ENCODE assay signal across 17 cellular contexts in the genomic region with DNA sequence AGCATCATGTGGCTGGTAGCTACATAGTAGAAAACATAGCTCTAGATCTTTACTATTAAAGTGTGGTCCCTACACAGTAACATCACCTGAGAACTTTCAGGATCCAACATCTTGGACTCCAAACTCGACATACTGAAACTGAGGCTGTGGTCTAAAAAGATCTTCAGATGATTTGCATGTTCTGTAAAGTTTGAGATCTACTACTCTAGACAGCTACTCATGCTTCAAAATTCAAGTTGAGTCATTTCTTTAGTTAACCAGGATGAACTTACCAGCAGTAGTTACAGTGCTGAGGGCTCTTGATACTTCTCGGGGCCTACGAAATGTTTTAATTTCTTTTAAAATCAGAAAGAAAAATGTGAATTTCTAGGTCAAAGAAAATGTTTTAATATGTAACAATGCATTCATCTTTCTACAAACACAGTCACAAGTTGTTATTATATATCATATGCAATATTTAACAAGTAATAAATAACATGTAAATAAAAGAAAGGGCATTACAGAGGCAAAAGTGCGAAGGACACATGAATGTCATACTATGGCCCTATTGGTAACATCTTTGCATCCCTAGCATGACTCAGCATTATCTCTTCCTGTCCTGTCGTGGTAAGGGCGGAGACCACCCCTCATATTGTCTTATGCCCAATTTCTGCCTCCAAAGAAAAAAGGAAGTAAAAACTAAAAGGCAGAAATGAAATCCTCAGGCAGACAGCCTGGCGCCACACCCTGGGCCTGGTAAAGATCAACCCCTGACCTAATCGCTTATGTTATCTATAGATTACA.
DNase-seq lines count a peak whose midpoint lies in the region; ATAC-seq lines count a peak whose summit lies in the region.
"Had no signal": no experiment of that assay in that cellular context is flagged by ENCODE, and none has a peak within 500 bp of the region (broad histone marks: within the 10 kb centered on the region; RNA-seq: fewer than 3 reads in every experiment).

No MANE protein-coding gene starts in this region.

- no peaks in the 10 kb centered on the region for H3K4me1 Mint-ChIP-seq in natural killer cell treated with Interleukin-12 subunit alpha and Interleukin-12 subunit beta and Interleukin-15 and Interleukin-18, amount 100 ng/mL, for 72 hours (ENCODE audit: low read depth in 2 of 2)
- no peaks in the 10 kb centered on the region for H3K4me1 Mint-ChIP-seq in activated T-cell treated with anti-CD3 and anti-CD28 coated beads, Interleukin-2, amount 50 U/mL, for 24 hours (ENCODE audit: low read depth)

- no peak overlapping the region for H3K27ac Mint-ChIP-seq in natural killer cell treated with Interleukin-12 subunit alpha and Interleukin-12 subunit beta and Interleukin-15 and Interleukin-18, amount 100 ng/mL, for 72 hours
- no peak overlapping the region for H3K27ac Mint-ChIP-seq in activated T-cell treated with anti-CD3 and anti-CD28 coated beads, Interleukin-2, amount 50 U/mL, for 24 hours
- H3K27ac Mint-ChIP-seq: activated naive CD4-positive, alpha-beta T cell treated with anti-CD3 and anti-CD28 coated beads, Interleukin-2, amount 50 U/mL, for 72 hours; dendritic cell treated with granulocyte-macrophage colony-stimulating factor and Interleukin-4, amounts not matched to agents 40 ng/mL and 50 ng/mL, for 4 days had no signal

- DNase-seq in NOMO-1 (lab: John Stamatoyannopoulos, UW; ENCODE audit: unreplicated experiment in 2 of 2) (peak; percentile 26 to 27), NOMO-1 treated with dmso at 0.1 percent for 144 hours (lab: John Stamatoyannopoulos, UW; ENCODE audit: unreplicated experiment) (no peak), G401 (ENCODE audit: low spot score) (no peak)
- DNase-seq in natural killer cell treated with Interleukin-12 subunit alpha and Interleukin-12 subunit beta and Interleukin-15 and Interleukin-18, amount 100 ng/mL, for 72 hours (ENCODE audit: low spot score), result no peak
- no peak for DNase-seq in activated T-cell treated with anti-CD3 and anti-CD28 coated beads, Interleukin-2, amount 50 U/mL, for 1 hour
- DNase-seq in activated T-cell treated with anti-CD3 and anti-CD28 coated beads, Interleukin-2, amount 50 U/mL, for 24 hours, result no peak
- DNase-seq: activated CD4-positive, alpha-beta T cell treated with anti-CD3 and anti-CD28 coated beads for 4 hours; DMS79 treated with DMSO at 0.1 percent for 48 hours; left ventricle myocardium superior; NCI-H446; pancreas; stimulated activated CD4-positive, alpha-beta T cell treated with anti-CD3 and anti-CD28 coated beads, Interleukin-1b, Interleukin-23, amount 100 ng/mL, for 48 hours had no signal

- no peaks in the 10 kb centered on the region for H3K36me3 Mint-ChIP-seq in natural killer cell treated with Interleukin-12 subunit alpha and Interleukin-12 subunit beta and Interleukin-15 and Interleukin-18, amount 100 ng/mL, for 72 hours
- H3K36me3 Mint-ChIP-seq in activated T-cell treated with anti-CD3 and anti-CD28 coated beads, Interleukin-2, amount 50 U/mL, for 24 hours (ENCODE audit: low read depth), result no peaks in the 10 kb centered on the region
- H3K36me3 Mint-ChIP-seq: activated naive CD4-positive, alpha-beta T cell treated with anti-CD3 and anti-CD28 coated beads, Interleukin-2, amount 50 U/mL, for 72 hours had no signal

- no peaks in the 10 kb centered on the region for H3K27me3 Mint-ChIP-seq in natural killer cell treated with Interleukin-12 subunit alpha and Interleukin-12 subunit beta and Interleukin-15 and Interleukin-18, amount 100 ng/mL, for 72 hours
- H3K27me3 Mint-ChIP-seq in activated T-cell treated with anti-CD3 and anti-CD28 coated beads, Interleukin-2, amount 50 U/mL, for 24 hours, result no peaks in the 10 kb centered on the region
- H3K27me3 Mint-ChIP-seq: dendritic cell treated with granulocyte-macrophage colony-stimulating factor and Interleukin-4, amounts not matched to agents 40 ng/mL and 50 ng/mL, for 4 days had no signal

- H3K4me3 Mint-ChIP-seq in natural killer cell treated with Interleukin-12 subunit alpha and Interleukin-12 subunit beta and Interleukin-15 and Interleukin-18, amount 100 ng/mL, for 72 hours, result no peak overlapping the region
- no peak overlapping the region for H3K4me3 Mint-ChIP-seq in activated T-cell treated with anti-CD3 and anti-CD28 coated beads, Interleukin-2, amount 50 U/mL, for 24 hours
- H3K4me3 Mint-ChIP-seq: dendritic cell treated with granulocyte-macrophage colony-stimulating factor and Interleukin-4, amounts not matched to agents 40 ng/mL and 50 ng/mL, for 4 days had no signal

- ATAC-seq in HG02642 (IDR thresholded peaks at IDR 0.05; ENCODE audit: poor library complexity, unreplicated experiment), result peak; percentile 92
- peak; percentile 62 for ATAC-seq in HG03457 (IDR thresholded peaks at IDR 0.05; ENCODE audit: unreplicated experiment)
- no peak for ATAC-seq in natural killer cell treated with Interleukin-12 subunit alpha and Interleukin-12 subunit beta and Interleukin-15 and Interleukin-18, amount 100 ng/mL, for 72 hours
- ATAC-seq: activated naive CD4-positive, alpha-beta T cell treated with anti-CD3 and anti-CD28 coated beads, Interleukin-2, amount 50 U/mL, for 72 hours; gastroesophageal sphincter; left ventricle myocardium superior; pancreas had no signal

- in situ Hi-C loops in G401 (cut with HindIII; ENCODE audit: low sequenced_read_pairs), result no loop called here

- peaks cover 12% of the 10 kb centered on the region for H3K9me3 Mint-ChIP-seq in natural killer cell treated with Interleukin-12 subunit alpha and Interleukin-12 subunit beta and Interleukin-15 and Interleukin-18, amount 100 ng/mL, for 72 hours
- no peaks in the 10 kb centered on the region for H3K9me3 Mint-ChIP-seq in activated T-cell treated with anti-CD3 and anti-CD28 coated beads, Interleukin-2, amount 50 U/mL, for 24 hours

Comparison
In these comparisons a context has a peak if more than half of its experiments do, and no peak if none do; other contexts are left out.
1. DNase-seq: peak in NOMO-1 (2 of 2); none in NOMO-1 treated with dmso at 0.1 percent for 144 hours (single experiment), natural killer cell treated with Interleukin-12 subunit alpha and Interleukin-12 subunit beta and Interleukin-15 and Interleukin-18, amount 100 ng/mL, for 72 hours (single experiment), G401 (single experiment), activated T-cell treated with anti-CD3 and anti-CD28 coated beads, Interleukin-2, amount 50 U/mL, for 1 hour (single experiment) and activated T-cell treated with anti-CD3 and anti-CD28 coated beads, Interleukin-2, amount 50 U/mL, for 24 hours (single experiment).
2. ATAC-seq: peak in HG02642 (single experiment) and HG03457 (single experiment); none in natural killer cell treated with Interleukin-12 subunit alpha and Interleukin-12 subunit beta and Interleukin-15 and Interleukin-18, amount 100 ng/mL, for 72 hours (0 of 2).